ENCODE assay signal across 19 cellular contexts in genomic region chr3:15390460-15390859, GRCh38.
"Had no signal": no experiment of that assay in that cellular context is flagged by ENCODE, and none has a peak within 500 bp of the region (broad histone marks: within the 10 kb centered on the region; RNA-seq: fewer than 3 reads in every experiment).

No MANE protein-coding gene starts in this region.

- ATAC-seq: activated CD4-positive, CD25-positive, alpha-beta regulatory T cell treated with anti-CD3 and anti-CD28 coated beads, Interleukin-2, amount 50 U/mL, for 24 hours; activated CD8-positive, alpha-beta T cell treated with anti-CD3 and anti-CD28 coated beads, Interleukin-2, amount 10 ng/mL, durations not matched to agents 7 days and 5 days; stimulated activated naive CD8-positive, alpha-beta T cell treated with anti-CD3 and anti-CD28 coated beads, Interleukin-15, Interleukin-2, amounts not matched to agents 100 U/mL and 50 U/mL, for 24 hours had no signal

- H3K9me3 ChIP-seq: gastrocnemius medialis had no signal

- H3K27ac ChIP-seq: ascending aorta, coronary artery, gastrocnemius medialis, heart right ventricle, lower lobe of right lung had no signal

- DNase-seq: activated CD4-positive, alpha-beta T cell treated with anti-CD3 and anti-CD28 coated beads, Interleukin-2, amount 10 ng/mL, durations not matched to agents 7 days and 5 days; activated CD8-positive, alpha-beta memory T cell treated with anti-CD3 and anti-CD28 coated beads, Interleukin-2, amount 50 U/mL, for 4 hours; activated CD8-positive, alpha-beta T cell treated with anti-CD3 and anti-CD28 coated beads, Interleukin-2, amount 10 ng/mL, durations not matched to agents 7 days and 5 days; activated effector memory CD4-positive, alpha-beta T cell treated with Interleukin-2 at 50 U/mL for 16 hours; activated naive CD4-positive, alpha-beta T cell treated with anti-CD3 and anti-CD28 coated beads, Interleukin-2, amount 10 ng/mL, durations not matched to agents 7 days and 5 days; activated T-cell treated with anti-CD3 and anti-CD28 coated beads, Interleukin-2, amount 50 U/mL, for 48 hours; erythroblast; heart right ventricle; immature natural killer cell; kidney glomerular epithelial cell; lower lobe of right lung; midbrain; retina; stimulated activated CD4-positive, alpha-beta T cell treated with anti-CD3 and anti-CD28 coated beads, Interleukin-2, amount 100 ng/mL, for 24 hours; stimulated activated naive CD8-positive, alpha-beta T cell treated with anti-CD3 and anti-CD28 coated beads, Interleukin-15, Interleukin-2, amounts not matched to agents 100 U/mL and 50 U/mL, for 24 hours had no signal

- H3K36me3 ChIP-seq: ascending aorta, gastrocnemius medialis, heart right ventricle, lower lobe of right lung had no signal

- H3K4me3 ChIP-seq: ascending aorta, coronary artery, gastrocnemius medialis, heart right ventricle, lower lobe of right lung had no signal

- H3K27me3 ChIP-seq: ascending aorta, gastrocnemius medialis, heart right ventricle had no signal

- H3K4me1 ChIP-seq: ascending aorta had no signal
